In genomic region chr22:24146791-24147353, GRCh38 we compare ENCODE assay signal across 8 cellular contexts. TPM values are rescaled to one million over a fixed set of nuclear protein-coding genes. Genes with fewer than 3 reads are reported as not detected.
DNase-seq lines count a peak whose midpoint lies in the region; ATAC-seq and TF ChIP-seq lines count a peak whose summit lies in the region.

No MANE protein-coding gene starts in this region.

- DNase-seq in Caki2 (ENCODE audit: low read depth) = peak; percentile 47
- peak in 1 of 2 experiments; percentile 10 for DNase-seq in PC-9
- DNase-seq in fibroblast of lung (ENCODE audit: low read depth in 2 of 2) = peak; percentile 89 to 93
- DNase-seq in T-helper 1 cell = no peak
- DNase-seq in effector CD8-positive, alpha-beta T cell (lab: John Stamatoyannopoulos, UW) = no peak

- H3K4me3 ChIP-seq in PC-9 (no peak overlapping the region), fibroblast of lung (replicated peaks in 1 of 4; ENCODE audit: control extremely low read depth in 1 of 4, insufficient read depth in 1 of 4, low read depth in 3 of 4, low read length in 4 of 4) (peak overlapping the region in 1 of 4 experiments; percentile 3), rectal smooth muscle tissue (ENCODE audit: low read length) (peak overlapping the region; percentile 5)

- no peaks in the 10 kb centered on the region for H3K9me2 ChIP-seq in PC-9 (ENCODE audit: insufficient read depth)

- H3K79me2 ChIP-seq in PC-9 (ENCODE audit: low read depth) (no peaks in the 10 kb centered on the region), fibroblast of lung (ENCODE audit: control insufficient read depth, insufficient read depth, low read length) (no peaks in the 10 kb centered on the region)

- peak overlapping the region; percentile 91 for H3K27ac ChIP-seq in PC-9
- peak overlapping the region; percentile 70 for H3K27ac ChIP-seq in fibroblast of lung (ENCODE audit: insufficient read depth, low read length)
- peak overlapping the region; percentile 74 for H3K27ac ChIP-seq in rectal smooth muscle tissue (ENCODE audit: low read depth, low read length)

- H3K9me3 ChIP-seq in PC-9 (ENCODE audit: insufficient read depth, low read depth) (no peaks in the 10 kb centered on the region), fibroblast of lung (ENCODE audit: control insufficient read depth, insufficient read depth, low read depth, low read length) (no peaks in the 10 kb centered on the region)

- peaks cover 29% of the 10 kb centered on the region for H3F3A ChIP-seq in PC-9 (ENCODE audit: insufficient read depth, low read depth)

- no peak overlapping the region for H3K9ac ChIP-seq in fibroblast of lung (ENCODE audit: insufficient read depth, low read length)
- no peak overlapping the region for H3K9ac ChIP-seq in rectal smooth muscle tissue (ENCODE audit: low read length)

- H3K27me3 ChIP-seq in PC-9 (ENCODE audit: insufficient read depth, low read depth) (no peaks in the 10 kb centered on the region), fibroblast of lung (ENCODE audit: control insufficient read depth, insufficient read depth, low read length) (no peaks in the 10 kb centered on the region), rectal smooth muscle tissue (ENCODE audit: control insufficient read depth, insufficient read depth, low read length) (no peaks in the 10 kb centered on the region)

- H3K4me2 ChIP-seq in PC-9 (peak overlapping the region; percentile 59), fibroblast of lung (ENCODE audit: extremely low read depth, insufficient read depth, low read length) (peak overlapping the region; percentile 70)

- in situ Hi-C loops in Caki2 (cut with HindIII; ENCODE audit: low pct_unique_long_range_greater_than_20kb, low sequenced_read_pairs) = no loop called here

- CTCF ChIA-PET in PC-9 (lab: Charles Lee) = interaction anchor here (1.3 kb wide), 1 partner anchor 10 kb away, joined by 4 read pairs; no protein-coding TSS in a partner anchor

- H4K20me1 ChIP-seq in PC-9 (ENCODE audit: insufficient read depth) (no peaks in the 10 kb centered on the region), fibroblast of lung (ENCODE audit: control insufficient read depth, extremely low read depth, insufficient read depth, low read length) (no peaks in the 10 kb centered on the region)

- no peak for ATAC-seq in HG03457 (IDR thresholded peaks at IDR 0.05; ENCODE audit: unreplicated experiment)
- ATAC-seq in HG02678 (IDR thresholded peaks at IDR 0.05; ENCODE audit: unreplicated experiment) = no peak

- no peaks in the 10 kb centered on the region for H3K36me3 ChIP-seq in PC-9 (ENCODE audit: low read depth)
- H3K36me3 ChIP-seq in fibroblast of lung (ENCODE audit: control insufficient read depth, insufficient read depth, low read length) = no peaks in the 10 kb centered on the region
- H3K36me3 ChIP-seq in rectal smooth muscle tissue (ENCODE audit: control insufficient read depth, insufficient read depth, low read length) = no peaks in the 10 kb centered on the region

- H3K4me1 ChIP-seq in PC-9 (replicated peaks; ENCODE audit: insufficient read depth) (peaks cover 45% of the 10 kb centered on the region), fibroblast of lung (ENCODE audit: control insufficient read depth, extremely low read depth, insufficient read depth, low read length) (peaks cover 42% of the 10 kb centered on the region), rectal smooth muscle tissue (ENCODE audit: control insufficient read depth, insufficient read depth, low read length) (peaks cover 34% of the 10 kb centered on the region)

- POLR2A ChIA-PET in PC-9 (lab: Charles Lee; ENCODE audit: unreplicated experiment) = no interaction called here

- BruUV-seq in PC-9 (replicated peaks; lab: Mats Ljungman, UMichigan) = no TSS peak

- H2AFZ ChIP-seq in PC-9 = no peak overlapping the region
- no peak overlapping the region for H2AFZ ChIP-seq in fibroblast of lung (ENCODE audit: low read length)

- intact Hi-C loops in PC-9 (cut with micrococcal nuclease; ENCODE audit: unreplicated experiment) = no loop called here

- TF ChIP-seq CTCF in PC-9 (conservative IDR thresholded peaks at IDR 0.05) (no peak), fibroblast of lung (conservative IDR thresholded peaks at IDR 0.05 in 1 of 2, IDR thresholded peaks at IDR 0.05 in 1 of 2; ENCODE audit: low read depth in 1 of 2, low read length in 2 of 2) (no peak)

RNA-seq across cellular contexts. Expression of gene SUSD2, which starts 34.4 kb away (rescaled TPM):
- not detected in 2 replicates for total RNA-seq in Caki2 (2014; rRNA removed; shearing (Covaris generic); ENCODE audit: low replicate concordance)
- total RNA-seq in PC-9 (2021) = 5.5 and 5.7 TPM in 2 replicates
- 0.77 and 10.6 TPM in 2 replicates for total RNA-seq in fibroblast of lung
- 10.5 and 11.9 TPM in 2 replicates for polyA plus RNA-seq in fibroblast of lung
- polyA plus RNA-seq in fibroblast of lung (2012) = 18.5 and 23.8 TPM in 2 replicates
- polyA minus RNA-seq in fibroblast of lung (ENCODE audit: low replicate concordance) = 14.8 and 45.0 TPM in 2 replicates

Comparison
In these comparisons a context has a peak if more than half of its experiments do, and no peak if none do; other contexts are left out.
1. DNase-seq: peak in Caki2 (single experiment) and fibroblast of lung (2 of 2); none in T-helper 1 cell (0 of 5) and effector CD8-positive, alpha-beta T cell (single experiment).
2. Peak in every context shown above with its lines, with median percentiles within 50 percentile points of each other: H3K27ac ChIP-seq.